In genomic region chr3:171258316-171258715, GRCh38 we compare ENCODE assay signal across 1 cellular context.
TF ChIP-seq lines count a peak whose summit lies in the region.

No MANE protein-coding gene starts in this region.

TF ChIP-seq in WTC11, 78 proteins besides CTCF, POLR2A, EP300 and RAD21 (continued from another document):
- no peak for TF ChIP-seq ATF6 (CRISPR knock-in tag; IDR thresholded peaks at IDR 0.05)
- TF ChIP-seq PRRX2 (CRISPR knock-in tag; IDR thresholded peaks at IDR 0.05), result no peak
- TF ChIP-seq, protein P1, sequence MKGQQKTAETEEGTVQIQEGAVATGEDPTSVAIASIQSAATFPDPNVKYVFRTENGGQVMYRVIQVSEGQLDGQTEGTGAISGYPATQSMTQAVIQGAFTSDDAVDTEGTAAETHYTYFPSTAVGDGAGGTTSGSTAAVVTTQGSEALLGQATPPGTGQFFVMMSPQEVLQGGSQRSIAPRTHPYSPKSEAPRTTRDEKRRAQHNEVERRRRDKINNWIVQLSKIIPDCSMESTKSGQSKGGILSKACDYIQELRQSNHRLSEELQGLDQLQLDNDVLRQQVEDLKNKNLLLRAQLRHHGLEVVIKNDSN (CRISPR knock-in tag; IDR thresholded peaks at IDR 0.05), result no peak
- no peak for TF ChIP-seq E2F5 (CRISPR knock-in tag; IDR thresholded peaks at IDR 0.05)
- TF ChIP-seq ATF2 (CRISPR knock-in tag; IDR thresholded peaks at IDR 0.05; ENCODE audit: borderline replicate concordance, low read depth), result no peak
- TF ChIP-seq ZBTB43 (CRISPR knock-in tag; IDR thresholded peaks at IDR 0.05), result no peak
- no peak for TF ChIP-seq TP53 (CRISPR knock-in tag; IDR thresholded peaks at IDR 0.05)
- no peak for TF ChIP-seq GTF2I (CRISPR knock-in tag; conservative IDR thresholded peaks at IDR 0.05)
TF ChIP-seq in WTC11: peak in this region for 0.
